ENCODE assay signal across 8 cellular contexts in the genomic region with DNA sequence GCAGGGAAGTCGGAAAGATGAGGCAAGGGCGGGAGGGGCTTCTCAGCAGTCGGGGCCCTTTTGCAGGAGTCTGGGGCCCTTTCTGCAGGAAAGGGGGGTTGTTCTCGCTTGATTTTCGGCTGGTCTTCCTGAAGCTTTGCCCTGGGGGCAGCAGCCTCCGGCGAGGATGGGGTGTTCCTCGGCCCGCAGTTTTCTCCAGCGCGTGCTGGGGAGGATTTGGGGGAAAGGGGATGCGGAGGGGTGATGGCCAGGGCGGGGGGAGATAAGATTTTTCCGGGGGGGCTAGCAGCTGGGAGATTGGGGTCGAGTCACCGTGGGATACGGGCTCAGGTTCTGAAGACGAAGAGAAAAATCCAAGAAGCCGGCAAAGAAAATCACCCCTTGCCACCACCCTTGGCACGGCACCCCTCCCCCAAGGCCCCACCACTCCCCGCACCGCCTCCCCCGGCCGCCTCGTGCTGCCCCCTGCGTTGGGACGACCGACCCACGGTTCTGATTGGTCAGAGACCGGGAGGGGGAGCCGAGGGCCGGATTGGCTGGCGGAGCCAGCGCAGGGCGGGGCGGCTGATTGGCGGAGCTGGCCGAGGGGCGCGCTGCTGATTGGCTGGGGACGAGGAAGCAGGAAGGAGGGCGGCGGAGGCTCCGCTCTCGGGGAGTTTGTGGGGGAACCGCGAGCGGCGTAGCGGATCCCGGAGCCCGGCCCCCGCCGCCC. TPM values are rescaled to one million over a fixed set of nuclear protein-coding genes. Genes with fewer than 3 reads are reported as not detected.
A peak's percentile ranks its signal among the peaks of the same experiment; 100 is the strongest.
DNase-seq lines count a peak whose midpoint lies in the region; ATAC-seq and TF ChIP-seq lines count a peak whose summit lies in the region.

A gene (plus strand): TSS at position 654 of the 712 bp plus-strand sequence. CDS start 17,512 bp downstream, outside the sequence.

- peaks cover 62% of the 10 kb centered on the region for H3K4me1 Mint-ChIP-seq in activated B cell treated with CpG ODN at 0.5 μM for 24 hours

- DNase-seq in AG08396 (ENCODE audit: low spot score) (peak; percentile 100), NCI-H345 (lab: John Stamatoyannopoulos, UW) (peak; percentile 86), activated B cell treated with CpG ODN at 0.5 μM for 24 hours (peak; percentile 93), iris pigment epithelial cell (ENCODE audit: low read depth) (peak; percentile 95)
- DNase-seq in central memory CD4-positive, alpha-beta T cell: peak; percentile 89
- DNase-seq in stimulated activated CD4-positive, alpha-beta T cell treated with anti-CD3 and anti-CD28 coated beads, Interleukin-12 subunit alpha, Interleukin-12 subunit beta, amount 100 ng/mL, for 4 hours: peak; percentile 95

- CTCF ChIA-PET in activated B cell treated with CpG ODN at 0.5 μM for 24 hours (lab: Charles Lee): interaction anchor here (1.4 kb wide), 2 partner anchors 43 to 127 kb away, joined by 3 to 4 read pairs; no protein-coding TSS in a partner anchor

- H3K9me3 Mint-ChIP-seq in activated B cell treated with CpG ODN at 0.5 μM for 24 hours: no peaks in the 10 kb centered on the region

- TF ChIP-seq POLR2A in GM18951 (IDR thresholded peaks at IDR 0.05; ENCODE audit: extremely low read depth, insufficient read depth, insufficient read length): peak; percentile 67

- peaks cover 4% of the 10 kb centered on the region for H3K36me3 Mint-ChIP-seq in activated B cell treated with CpG ODN at 0.5 μM for 24 hours (ENCODE audit: low read depth)

- POLR2A ChIA-PET in activated B cell treated with CpG ODN at 0.5 μM for 24 hours (lab: Charles Lee): interaction anchor here (0.6 to 2.8 kb wide), 15 partner anchors 18 to 364 kb away, joined by 3 to 8 read pairs (median 4); a partner anchor contains a TSS

- H3K4me3 Mint-ChIP-seq in activated B cell treated with CpG ODN at 0.5 μM for 24 hours: peak within 1 kb of the TSS; percentile 88

- no peak for TF ChIP-seq CTCF in activated B cell treated with CpG ODN at 0.5 μM for 24 hours (IDR thresholded peaks at IDR 0.05)

- H3K27me3 Mint-ChIP-seq in activated B cell treated with CpG ODN at 0.5 μM for 24 hours: peaks cover 26% of the 10 kb centered on the region

- intact Hi-C loops in activated B cell treated with CpG ODN at 0.5 μM for 24 hours (cut with micrococcal nuclease): loop anchor here (1.0 to 5.0 kb wide), 7 partner anchors 58 to 403 kb away; a partner anchor contains a TSS

- ATAC-seq in HG03196 (IDR thresholded peaks at IDR 0.05; ENCODE audit: unreplicated experiment): peak; percentile 82
- peak; percentile 92 for ATAC-seq in activated B cell treated with CpG ODN at 0.5 μM for 24 hours (ENCODE audit: low read depth)

- in situ Hi-C loops in GM18951 (cut with MboI; ENCODE audit: low sequenced_read_pairs, unreplicated experiment): no loop called here

- peak within 1 kb of the TSS; percentile 68 for H3K27ac Mint-ChIP-seq in activated B cell treated with CpG ODN at 0.5 μM for 24 hours

RNA-seq across cellular contexts. Expression of the gene that starts here (rescaled TPM):
- 27.5 and 28.4 TPM in 2 replicates for total RNA-seq in activated B cell treated with CpG ODN at 0.5 μM for 24 hours

Comparison
In these comparisons a context has a peak if more than half of its experiments do, and no peak if none do; other contexts are left out.
1. Peak in every context shown above with its lines: DNase-seq and ATAC-seq.